ENCODE assay signal across 1 cellular context in genomic region chr3:40524571-40525285, GRCh38.
TF ChIP-seq lines count a peak whose summit lies in the region.

Gene ZNF621 (plus strand): TSS chr3:40524960. CDS start chr3:40525841, 881 bp downstream.

TF ChIP-seq in K562, 482 proteins besides CTCF, POLR2A, EP300 and RAD21 (continued from another document and continues in another):
- peak; percentile 84; the same call in 1 of the 2 replicates for TF ChIP-seq ZNF609 (CRISPR knock-in tag; IDR thresholded peaks at IDR 0.05; ENCODE audit: borderline replicate concordance)
- TF ChIP-seq ETS2 (tag; IDR thresholded peaks at IDR 0.05; ENCODE audit: borderline replicate concordance, poor library complexity, severe bottlenecking) = no peak
- peak; percentile 93 for TF ChIP-seq HMGN3 (IDR thresholded peaks at IDR 0.05; ENCODE audit: borderline replicate concordance, extremely low read depth, insufficient read length, low read depth, low read length)
- TF ChIP-seq HDAC1 (IDR thresholded peaks at IDR 0.05) = peak in 1 of 2 experiments; percentile 79; a peak in 2 of 4 replicates
- no peak for TF ChIP-seq ZBTB12 (CRISPR knock-in tag; IDR thresholded peaks at IDR 0.05)
- TF ChIP-seq CREB3 (tag; conservative IDR thresholded peaks at IDR 0.05; ENCODE audit: low read depth) = no peak
- TF ChIP-seq CLOCK (CRISPR knock-in tag; IDR thresholded peaks at IDR 0.05; ENCODE audit: borderline replicate concordance) = no peak
- TF ChIP-seq SREBF1 (IDR thresholded peaks at IDR 0.05; ENCODE audit: borderline replicate concordance, low read depth, low read length) = no peak
- no peak for TF ChIP-seq ESRRB (CRISPR knock-in tag; IDR thresholded peaks at IDR 0.05; ENCODE audit: borderline replicate concordance)
- peak; percentile 69; the same call in 1 of the 2 replicates for TF ChIP-seq E2F3 (CRISPR knock-in tag; IDR thresholded peaks at IDR 0.05)
- no peak for TF ChIP-seq SMARCB1 (IDR thresholded peaks at IDR 0.05; ENCODE audit: insufficient read length, low read depth)
- no peak for TF ChIP-seq ZNF695 (CRISPR knock-in tag; IDR thresholded peaks at IDR 0.05)
- TF ChIP-seq TOE1 (IDR thresholded peaks at IDR 0.05; ENCODE audit: borderline replicate concordance) = peak; percentile 57; the same call in 1 of the 2 replicates
- no peak; the same call in 1 of the 2 replicates for TF ChIP-seq TOE1 (CRISPR knock-in tag; IDR thresholded peaks at IDR 0.05; ENCODE audit: borderline replicate concordance, low read depth)
- no peak for TF ChIP-seq CSDE1 (IDR thresholded peaks at IDR 0.05)
- peak; percentile 79 for TF ChIP-seq SMAD4 (CRISPR knock-in tag; conservative IDR thresholded peaks at IDR 0.05)
- no peak; the same call in 1 of the 2 replicates for TF ChIP-seq LEF1 (IDR thresholded peaks at IDR 0.05)
- TF ChIP-seq CHD1 (IDR thresholded peaks at IDR 0.05; ENCODE audit: low read length) = peak; percentile 58
- no peak for TF ChIP-seq KLF10 (CRISPR knock-in tag; IDR thresholded peaks at IDR 0.05)
- no peak for TF ChIP-seq IFI16 (CRISPR knock-in tag; IDR thresholded peaks at IDR 0.05)
- peak; percentile 98 for TF ChIP-seq SUPT5H (IDR thresholded peaks at IDR 0.05)
- TF ChIP-seq SRF (CRISPR knock-in tag; IDR thresholded peaks at IDR 0.05) = peak in 1 of 2 experiments; percentile 89; a peak in 2 of 4 replicates
- no peak for TF ChIP-seq MED1 (CRISPR knock-in tag; IDR thresholded peaks at IDR 0.05; ENCODE audit: borderline replicate concordance)
- no peak for TF ChIP-seq SRSF9 (IDR thresholded peaks at IDR 0.05; ENCODE audit: borderline replicate concordance, low read depth, low read length)
- no peak for TF ChIP-seq MEIS2 (IDR thresholded peaks at IDR 0.05; ENCODE audit: partially characterized antibody)
- TF ChIP-seq NR1H2 (CRISPR knock-in tag; IDR thresholded peaks at IDR 0.05) = peak; percentile 84; the same call in 1 of the 2 replicates
- TF ChIP-seq NELFE (IDR thresholded peaks at IDR 0.05; ENCODE audit: insufficient read depth, insufficient read length) = no peak
- TF ChIP-seq JUNB (CRISPR knock-in tag; conservative IDR thresholded peaks at IDR 0.05) = 0 out of 2 replicates have a peak, but pooled peaks have one; percentile 18
- TF ChIP-seq ZFP1 (CRISPR knock-in tag; IDR thresholded peaks at IDR 0.05) = no peak
- peak; percentile 100 for TF ChIP-seq PHF8 (IDR thresholded peaks at IDR 0.05; ENCODE audit: borderline replicate concordance, low read length)
- no peak for TF ChIP-seq ATF3 (IDR thresholded peaks at IDR 0.05)
- no peak; the same call in 1 of the 2 replicates for TF ChIP-seq ATF3 (CRISPR knock-in tag; conservative IDR thresholded peaks at IDR 0.05)
- no peak for TF ChIP-seq BDP1 (IDR thresholded peaks at IDR 0.05; ENCODE audit: insufficient read depth, insufficient read length)
- no peak; the same call in 1 of the 2 replicates for TF ChIP-seq FOXP1 (CRISPR knock-in tag; IDR thresholded peaks at IDR 0.05)
- TF ChIP-seq SNRNP70 (optimal IDR thresholded peaks at IDR 0.05; ENCODE audit: low read depth, low read length) = no peak
- TF ChIP-seq ERF (CRISPR knock-in tag; IDR thresholded peaks at IDR 0.05) = peak; percentile 81
- TF ChIP-seq THRA (IDR thresholded peaks at IDR 0.05) = no peak
- TF ChIP-seq CUX1 (CRISPR knock-in tag; IDR thresholded peaks at IDR 0.05) = no peak
- TF ChIP-seq POLR2H (tag; IDR thresholded peaks at IDR 0.05; ENCODE audit: low read depth) = peak; percentile 95
- TF ChIP-seq TSHZ1 (CRISPR knock-in tag; IDR thresholded peaks at IDR 0.05) = no peak
- no peak for TF ChIP-seq PTRF (tag; IDR thresholded peaks at IDR 0.05)
- no peak for TF ChIP-seq SLC30A9 (CRISPR knock-in tag; IDR thresholded peaks at IDR 0.05)
- 0 out of 2 replicates have a peak, but pooled peaks have one; percentile 64 for TF ChIP-seq ZNF583 (CRISPR knock-in tag; IDR thresholded peaks at IDR 0.05)
- TF ChIP-seq U2AF2 (optimal IDR thresholded peaks at IDR 0.05; ENCODE audit: low read depth, low read length) = no peak
